Comparison of ENCODE assay signal across 8 cellular contexts in the genomic region with DNA sequence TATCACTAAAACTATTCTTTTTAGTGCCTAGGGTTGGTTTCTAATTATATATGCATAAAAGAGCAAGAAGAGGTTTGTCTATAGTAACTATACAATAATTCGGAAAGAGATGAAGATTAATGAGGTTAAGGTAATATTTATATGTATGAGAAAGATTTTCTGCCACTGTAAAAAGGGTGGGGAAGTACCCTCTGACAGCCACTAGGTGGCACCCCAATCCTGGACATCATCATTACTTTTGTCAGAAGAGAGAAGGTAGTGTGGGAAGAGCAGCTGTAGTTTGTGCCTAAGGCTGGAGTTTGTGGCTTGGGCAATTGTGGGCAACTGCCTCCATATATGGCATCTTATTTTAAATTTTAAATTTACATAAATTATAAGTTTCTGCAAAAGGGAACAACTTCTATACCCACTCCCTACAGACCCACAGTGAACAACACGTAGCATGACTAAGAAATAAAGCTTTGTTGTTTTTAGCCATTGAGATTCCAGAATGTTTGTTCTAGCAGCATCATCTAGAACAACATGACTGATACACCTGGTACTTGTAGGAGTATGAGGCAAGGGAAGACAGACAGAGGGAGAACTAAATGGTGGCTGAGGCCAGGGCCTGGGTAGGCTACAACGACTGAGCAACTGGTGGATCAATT. TPM values are rescaled to one million over a fixed set of nuclear protein-coding genes. Genes with fewer than 3 reads are reported as not detected.
DNase-seq lines count a peak whose midpoint lies in the region; ATAC-seq and TF ChIP-seq lines count a peak whose summit lies in the region.

No MANE protein-coding gene starts in this region.

- intact Hi-C loops in HCT116 (cut with micrococcal nuclease): loop anchor here (1.0 to 10.0 kb wide), 8 partner anchors 57 to 1104 kb away; a partner anchor contains a TSS
- intact Hi-C loops in left ventricle myocardium inferior (cut with micrococcal nuclease): loop anchor here (5.0 kb wide), 1 partner anchor 59 kb away; a partner anchor contains a TSS

- DNase-seq in GDM1 (lab: John Stamatoyannopoulos, UW) (peak; percentile 68), HCT116 (ENCODE audit: low read depth, low spot score) (peak; percentile 44), NCI-H1092 treated with DMSO at 0.1 percent for 48 hours (lab: John Stamatoyannopoulos, UW) (peak; percentile 59), SW480 (ENCODE audit: low spot score) (peak; percentile 59), left ventricle myocardium inferior (peak; percentile 22), retina (peak; percentile 59), mesenteric fat pad (ENCODE audit: low spot score) (no peak)
- DNase-seq in activated naive CD8-positive, alpha-beta T cell treated with anti-CD3 and anti-CD28 coated beads, Interleukin-2, amount 50 U/mL, for 24 hours: peak; percentile 67

- no peaks in the 10 kb centered on the region for H3K27me3 Mint-ChIP-seq in activated naive CD8-positive, alpha-beta T cell treated with anti-CD3 and anti-CD28 coated beads, Interleukin-2, amount 50 U/mL, for 24 hours

- H3K79me2 ChIP-seq in HCT116 (ENCODE audit: insufficient read depth, low read length): no peaks in the 10 kb centered on the region

- H3K4me1 Mint-ChIP-seq in activated naive CD8-positive, alpha-beta T cell treated with anti-CD3 and anti-CD28 coated beads, Interleukin-2, amount 50 U/mL, for 24 hours: peaks cover 9% of the 10 kb centered on the region

- peak overlapping the region; percentile 28 for H3K27ac Mint-ChIP-seq in activated naive CD8-positive, alpha-beta T cell treated with anti-CD3 and anti-CD28 coated beads, Interleukin-2, amount 50 U/mL, for 24 hours

- peak; percentile 90 for TF ChIP-seq RAD21 in HCT116 (IDR thresholded peaks at IDR 0.05; ENCODE audit: low read depth)

- H3K36me3 ChIP-seq in HCT116 (ENCODE audit: control insufficient read depth in 1 of 2, insufficient read depth in 2 of 2, low read length in 2 of 2) (peaks cover 0 to 2% of the 10 kb centered on the region in 2 experiments; a peak in 1 of 4 replicates), left ventricle myocardium inferior (peaks cover 18% of the 10 kb centered on the region)

- H3K9me2 ChIP-seq in HCT116 (ENCODE audit: insufficient read depth): no peaks in the 10 kb centered on the region

- peaks cover 24% of the 10 kb centered on the region for H3K36me3 Mint-ChIP-seq in activated naive CD8-positive, alpha-beta T cell treated with anti-CD3 and anti-CD28 coated beads, Interleukin-2, amount 50 U/mL, for 24 hours (ENCODE audit: low read depth)

- no peaks in the 10 kb centered on the region for H3K27me3 ChIP-seq in HCT116 (ENCODE audit: insufficient read depth, low read length)
- no peaks in the 10 kb centered on the region for H3K27me3 ChIP-seq in left ventricle myocardium inferior (ENCODE audit: low read depth)

- no peak overlapping the region for H3K4me3 Mint-ChIP-seq in activated naive CD8-positive, alpha-beta T cell treated with anti-CD3 and anti-CD28 coated beads, Interleukin-2, amount 50 U/mL, for 24 hours

- CTCF ChIA-PET in HCT116 (lab: Charles Lee): interaction anchor here (0.6 to 3.1 kb wide), 12 partner anchors 9 to 1105 kb away, joined by 3 to 23 read pairs (median 4); a partner anchor contains a TSS

- no peaks in the 10 kb centered on the region for H3K9me3 ChIP-seq in HCT116 (ENCODE audit: control insufficient read depth in 1 of 2, insufficient read depth in 1 of 2, low read depth in 1 of 2, low read length in 2 of 2)
- no peaks in the 10 kb centered on the region for H3K9me3 ChIP-seq in left ventricle myocardium inferior (replicated peaks)

- no peak overlapping the region for H3K27ac ChIP-seq in HCT116 (ENCODE audit: low read depth, low read length)
- no peak overlapping the region for H3K27ac ChIP-seq in left ventricle myocardium inferior (replicated peaks)

- H4K20me1 ChIP-seq in HCT116 (ENCODE audit: insufficient read depth): peaks cover 3% of the 10 kb centered on the region; the same call in 1 of the 2 replicates

- ATAC-seq in HCT116: peak; percentile 85
- peak; percentile 74 for ATAC-seq in activated naive CD8-positive, alpha-beta T cell treated with anti-CD3 and anti-CD28 coated beads, Interleukin-2, amount 50 U/mL, for 24 hours

- H3K4me1 ChIP-seq in HCT116 (ENCODE audit: control insufficient read depth in 1 of 2, insufficient read depth in 2 of 2, low read length in 2 of 2): no peaks in the 10 kb centered on the region
- peaks cover 15% of the 10 kb centered on the region for H3K4me1 ChIP-seq in left ventricle myocardium inferior

- no peak for TF ChIP-seq POLR2A in HCT116 (IDR thresholded peaks at IDR 0.05; ENCODE audit: borderline replicate concordance, extremely low read depth, insufficient read depth, insufficient read length)

- no TSS peak for BruUV-seq in HCT116 (replicated peaks; lab: Mats Ljungman, UMichigan)

- RAD21 ChIA-PET in HCT116 (lab: Charles Lee; ENCODE audit: low non-redundant PET in 1 of 2, low total read pairs in 2 of 2, uncharacterized antibody in 2 of 2, unreplicated experiment in 2 of 2): interaction anchor here (0.8 to 1.2 kb wide), 2 partner anchors 57 to 66 kb away, joined by 3 to 5 read pairs; a partner anchor contains a TSS

- H3K4me3 ChIP-seq in HCT116 (replicated peaks in 1 of 2; ENCODE audit: low read depth in 1 of 2, low read length in 2 of 2) (no peak overlapping the region), left ventricle myocardium inferior (no peak overlapping the region)

- no peak overlapping the region for H2AFZ ChIP-seq in HCT116 (ENCODE audit: low read depth, low read length, poor library complexity, severe bottlenecking)

- TF ChIP-seq CTCF in HCT116 (IDR thresholded peaks at IDR 0.05 in 2 of 3, conservative IDR thresholded peaks at IDR 0.05 in 1 of 3; ENCODE audit: borderline replicate concordance in 1 of 3, insufficient read depth in 1 of 3, low read depth in 2 of 3, low read length in 2 of 3): peak; percentile 81 to 91 (median 89)
- peak; percentile 96 for TF ChIP-seq CTCF in left ventricle myocardium inferior (IDR thresholded peaks at IDR 0.05; ENCODE audit: borderline replicate concordance)

- no peaks in the 10 kb centered on the region for H3K9me3 Mint-ChIP-seq in activated naive CD8-positive, alpha-beta T cell treated with anti-CD3 and anti-CD28 coated beads, Interleukin-2, amount 50 U/mL, for 24 hours

- POLR2A ChIA-PET in HCT116 (lab: Charles Lee): interaction anchor here (0.8 to 1.1 kb wide), 2 partner anchors 9 to 269 kb away, joined by 3 read pairs; no protein-coding TSS in a partner anchor

- H3K4me2 ChIP-seq in HCT116 (ENCODE audit: low read length): no peak overlapping the region

- H3K9ac ChIP-seq in HCT116 (ENCODE audit: low read length): no peak overlapping the region

TF ChIP-seq in HCT116, 20 proteins besides CTCF, POLR2A, EP300 and RAD21:
- no peak for TF ChIP-seq TCF7L2 (IDR thresholded peaks at IDR 0.05; ENCODE audit: borderline replicate concordance, extremely low read depth, insufficient read depth, insufficient read length)
- TF ChIP-seq, protein P1, sequence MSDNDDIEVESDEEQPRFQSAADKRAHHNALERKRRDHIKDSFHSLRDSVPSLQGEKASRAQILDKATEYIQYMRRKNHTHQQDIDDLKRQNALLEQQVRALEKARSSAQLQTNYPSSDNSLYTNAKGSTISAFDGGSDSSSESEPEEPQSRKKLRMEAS (IDR thresholded peaks at IDR 0.05): no peak
- no peak for TF ChIP-seq JUND (IDR thresholded peaks at IDR 0.05)
- TF ChIP-seq ZNF274 (IDR thresholded peaks at IDR 0.05; ENCODE audit: low read depth, low read length): no peak
- no peak for TF ChIP-seq EZH2phosphoT487 (IDR thresholded peaks at IDR 0.05; ENCODE audit: borderline replicate concordance)
- no peak for TF ChIP-seq CBX3 (IDR thresholded peaks at IDR 0.05; ENCODE audit: low read depth)
- no peak for TF ChIP-seq POLR2AphosphoS5 (IDR thresholded peaks at IDR 0.05; ENCODE audit: low read depth, low read length)
- no peak for TF ChIP-seq YY1 (IDR thresholded peaks at IDR 0.05; ENCODE audit: extremely low read depth, insufficient replicate concordance, low read depth, low read length)
TF ChIP-seq in HCT116: peak in this region for 0.

RNA-seq across cellular contexts. Expression of a gene that starts 34.4 kb away (rescaled TPM):
- total RNA-seq in HCT116 (2021; ENCODE audit: unreplicated experiment): not detected
- 0.07 TPM in 1 of 2 replicates, not detected in the other for polyA plus RNA-seq in HCT116 (2012)
- total RNA-seq in left ventricle myocardium inferior: not detected
- total RNA-seq in mesenteric fat pad: not detected

RNA-seq across cellular contexts. Expression of a gene that starts 57.1 kb away (rescaled TPM):
- total RNA-seq in HCT116 (2021; ENCODE audit: unreplicated experiment): 41.4 TPM
- polyA plus RNA-seq in HCT116 (2012): 10.9 and 13.9 TPM in 2 replicates
- 55.2 TPM for total RNA-seq in left ventricle myocardium inferior
- 26.0 TPM for total RNA-seq in mesenteric fat pad
